15 cellular contexts compared by ENCODE assay signal in the genomic region with DNA sequence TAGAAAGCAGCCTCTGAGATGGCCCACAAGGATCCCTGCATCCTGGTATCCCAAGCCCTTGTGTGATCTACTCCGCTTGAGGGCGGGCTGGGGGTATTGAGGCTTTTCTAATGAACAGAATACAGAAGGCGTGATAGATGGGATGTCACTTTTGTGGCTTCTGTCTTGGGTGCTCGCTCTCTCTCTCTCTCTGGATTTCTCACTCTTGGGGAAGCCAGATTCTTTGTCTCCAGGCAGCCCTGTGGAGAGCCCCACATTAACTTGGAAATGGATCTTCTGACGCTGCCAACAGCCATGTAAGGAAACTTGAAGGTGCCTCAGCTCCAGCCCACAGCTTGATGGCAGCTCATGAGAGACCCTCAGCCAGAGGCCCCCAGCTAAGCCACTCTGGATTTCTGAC. TPM values are rescaled to one million over a fixed set of nuclear protein-coding genes. Genes with fewer than 3 reads are reported as not detected.
"Had no signal": no experiment of that assay in that cellular context is flagged by ENCODE, and none has a peak within 500 bp of the region (broad histone marks: within the 10 kb centered on the region; RNA-seq: fewer than 3 reads in every experiment).

No MANE protein-coding gene starts in this region.

- H3K4me3 Mint-ChIP-seq: activated CD4-positive, alpha-beta memory T cell treated with anti-CD3 and anti-CD28 coated beads for 36 hours; activated CD4-positive, alpha-beta T cell treated with anti-CD3 and anti-CD28 coated beads for 36 hours; activated naive CD4-positive, alpha-beta T cell treated with anti-CD3 and anti-CD28 coated beads, Interleukin-2, amount 50 U/mL, for 24 hours; activated T-cell treated with anti-CD3 and anti-CD28 coated beads, Interleukin-2, amount 50 U/mL, for 24 hours had no signal

- H3K36me3 ChIP-seq: colonic mucosa, ovary, tibial artery, WERI-Rb-1 had no signal

- H3K9me3 Mint-ChIP-seq: activated CD4-positive, alpha-beta memory T cell treated with anti-CD3 and anti-CD28 coated beads for 36 hours; activated naive CD4-positive, alpha-beta T cell treated with anti-CD3 and anti-CD28 coated beads, Interleukin-2, amount 50 U/mL, for 24 hours; activated T-cell treated with anti-CD3 and anti-CD28 coated beads, Interleukin-2, amount 50 U/mL, for 24 hours; naive thymus-derived CD4-positive, alpha-beta T cell had no signal

- H3K27me3 ChIP-seq: body of pancreas, colonic mucosa, ovary had no signal

- H3K27ac ChIP-seq: body of pancreas, colonic mucosa, ovary, tibial artery, WERI-Rb-1 had no signal

- H3K4me1 ChIP-seq: body of pancreas, colonic mucosa, tibial artery had no signal

- H3K9me3 ChIP-seq: body of pancreas, colonic mucosa, tibial artery had no signal

- H3K36me3 Mint-ChIP-seq: activated CD4-positive, alpha-beta memory T cell treated with anti-CD3 and anti-CD28 coated beads for 36 hours; activated naive CD4-positive, alpha-beta T cell treated with anti-CD3 and anti-CD28 coated beads, Interleukin-2, amount 50 U/mL, for 24 hours; naive thymus-derived CD4-positive, alpha-beta T cell had no signal

- DNase-seq: activated CD4-positive, alpha-beta memory T cell treated with anti-CD3 and anti-CD28 coated beads for 36 hours; activated CD4-positive, alpha-beta T cell treated with anti-CD3 and anti-CD28 coated beads for 36 hours; activated effector memory CD4-positive, alpha-beta T cell treated with Interleukin-2 at 50 U/mL for 16 hours; activated T-cell treated with anti-CD3 and anti-CD28 coated beads, Interleukin-2, amount 50 U/mL, for 24 hours; amniotic stem cell; body of pancreas; caudate nucleus; colonic mucosa; ovary; stimulated activated CD4-positive, alpha-beta T cell treated with anti-CD3 and anti-CD28 coated beads, Interleukin-1b, Interleukin-23, amount 100 ng/mL, for 48 hours; tibial artery; WERI-Rb-1 had no signal

- H3K27ac Mint-ChIP-seq: activated CD4-positive, alpha-beta memory T cell treated with anti-CD3 and anti-CD28 coated beads for 36 hours; activated CD4-positive, alpha-beta T cell treated with anti-CD3 and anti-CD28 coated beads for 36 hours; activated naive CD4-positive, alpha-beta T cell treated with anti-CD3 and anti-CD28 coated beads, Interleukin-2, amount 50 U/mL, for 24 hours; activated T-cell treated with anti-CD3 and anti-CD28 coated beads, Interleukin-2, amount 50 U/mL, for 24 hours had no signal

- H3K27me3 Mint-ChIP-seq: activated naive CD4-positive, alpha-beta T cell treated with anti-CD3 and anti-CD28 coated beads, Interleukin-2, amount 50 U/mL, for 24 hours had no signal

- ATAC-seq: activated CD4-positive, alpha-beta T cell treated with anti-CD3 and anti-CD28 coated beads for 36 hours; body of pancreas; naive thymus-derived CD4-positive, alpha-beta T cell; sciatic nerve had no signal

- H3K4me3 ChIP-seq: body of pancreas, colonic mucosa, ovary, tibial artery had no signal

RNA-seq across cellular contexts. Expression of a gene that starts 28.4 kb away (rescaled TPM):
- polyA plus RNA-seq: naive thymus-derived CD4-positive, alpha-beta T cell; ovary had no signal
